ENCODE assay signal across 35 cellular contexts in genomic region chr21:21666689-21667088, GRCh38.
"Had no signal": no experiment of that assay in that cellular context is flagged by ENCODE, and none has a peak within 500 bp of the region (broad histone marks: within the 10 kb centered on the region; RNA-seq: fewer than 3 reads in every experiment).

No MANE protein-coding gene starts in this region.

- H3K27me3 ChIP-seq: MG63 had no signal

- H3K4me3 ChIP-seq: MG63 had no signal

- H3K36me3 ChIP-seq: MG63 had no signal

- H3K9me3 ChIP-seq: MG63 had no signal

- H3K27ac ChIP-seq: KMS-11 had no signal

- DNase-seq: Karpas-422, Kasumi-1, MG63, MM.1S, MV-4-11, NCI-H1048, NCI-H1092, NCI-H1092 treated with DMSO at 0.1 percent for 48 hours, NCI-H1105, NCI-H1105 treated with DMSO at 0.1 percent for 48 hours, NCI-H1417, NCI-H1417 treated with DMSO at 0.1 percent for 48 hours, NCI-H1436, NCI-H1436 treated with DMSO at 0.1 percent for 48 hours, NCI-H146, NCI-H1694, NCI-H1694 treated with DMSO at 0.1 percent for 48 hours, NCI-H187, NCI-H187 treated with DMSO at 0.1 percent for 48 hours, NCI-H1930, NCI-H2029, NCI-H2029 treated with DMSO at 0.1 percent for 48 hours, NCI-H2081, NCI-H2081 treated with DMSO at 0.1 percent for 48 hours, NCI-H2107, NCI-H2171, NCI-H2171 treated with DMSO at 0.1 percent for 48 hours, NCI-H2227 treated with DMSO at 0.1 percent for 48 hours, NCI-H226, NCI-H345, NCI-H446, NCI-H446 treated with DMSO at 0.1 percent for 48 hours, NCI-H510A, NCI-H510A treated with DMSO at 0.1 percent for 48 hours had no signal

- H3K9ac ChIP-seq: KMS-11 had no signal

- H3K4me2 ChIP-seq: KMS-11 had no signal
